ENCODE assay signal across 28 cellular contexts in genomic region chr3:33124638-33125037, GRCh38.
"Had no signal": no experiment of that assay in that cellular context is flagged by ENCODE, and none has a peak within 500 bp of the region (broad histone marks: within the 10 kb centered on the region; RNA-seq: fewer than 3 reads in every experiment).

No MANE protein-coding gene starts in this region.

- H3K9me3 ChIP-seq: adrenal gland, body of pancreas, colonic mucosa, gastroesophageal sphincter, left ventricle myocardium inferior, mucosa of descending colon, right lobe of liver, stomach, tibial artery had no signal

- H3K27me3 ChIP-seq: adrenal gland, body of pancreas, cardiac muscle cell, colonic mucosa, gastroesophageal sphincter, hepatocyte, right lobe of liver, stomach, tibial artery had no signal

- H3K79me2 ChIP-seq: hepatocyte had no signal

- H3K27ac ChIP-seq: adrenal gland, body of pancreas, cardiac muscle cell, colonic mucosa, hepatocyte, left ventricle myocardium inferior, right lobe of liver, SK-N-MC, stomach, tibial artery, VCaP had no signal

- H2AFZ ChIP-seq: hepatocyte had no signal

- H3K4me2 ChIP-seq: hepatocyte had no signal

- H3K4me1 Mint-ChIP-seq: activated CD4-positive, alpha-beta T cell treated with anti-CD3 and anti-CD28 coated beads, Interleukin-2, amount 10 ng/mL, durations not matched to agents 7 days and 5 days had no signal

- H3K4me3 ChIP-seq: adrenal gland, body of pancreas, cardiac muscle cell, colonic mucosa, gastroesophageal sphincter, hepatocyte, left ventricle myocardium inferior, lung, mucosa of descending colon, right lobe of liver, SK-N-MC, stomach, tibial artery had no signal

- ATAC-seq: body of pancreas; gastroesophageal sphincter; mucosa of descending colon; natural killer cell treated with Interleukin-12 subunit alpha and Interleukin-12 subunit beta and Interleukin-15 and Interleukin-18, amount 100 ng/mL, for 72 hours; right lobe of liver had no signal

- H3K27ac Mint-ChIP-seq: activated CD4-positive, alpha-beta T cell treated with anti-CD3 and anti-CD28 coated beads, Interleukin-2, amount 10 ng/mL, durations not matched to agents 7 days and 5 days; natural killer cell treated with Interleukin-12 subunit alpha and Interleukin-12 subunit beta and Interleukin-15 and Interleukin-18, amount 100 ng/mL, for 72 hours; T-helper 1 cell treated with Interleukin-12 subunit alpha and Interleukin-12 subunit beta and Interleukin-4 antibody, amounts not matched to agents 30 μg/mL and 1 μg/mL, for 36 hours had no signal

- H3K27me3 Mint-ChIP-seq: activated CD4-positive, alpha-beta T cell treated with anti-CD3 and anti-CD28 coated beads, Interleukin-2, amount 10 ng/mL, durations not matched to agents 7 days and 5 days; natural killer cell treated with Interleukin-12 subunit alpha and Interleukin-12 subunit beta and Interleukin-15 and Interleukin-18, amount 100 ng/mL, for 72 hours had no signal

- H3K4me1 ChIP-seq: body of pancreas, colonic mucosa, right lobe of liver had no signal

- H3K9me3 Mint-ChIP-seq: activated CD4-positive, alpha-beta T cell treated with anti-CD3 and anti-CD28 coated beads, Interleukin-2, amount 10 ng/mL, durations not matched to agents 7 days and 5 days; natural killer cell treated with Interleukin-12 subunit alpha and Interleukin-12 subunit beta and Interleukin-15 and Interleukin-18, amount 100 ng/mL, for 72 hours; T-helper 1 cell treated with Interleukin-12 subunit alpha and Interleukin-12 subunit beta and Interleukin-4 antibody, amounts not matched to agents 30 μg/mL and 1 μg/mL, for 36 hours had no signal

- H3K4me3 Mint-ChIP-seq: activated CD4-positive, alpha-beta T cell treated with anti-CD3 and anti-CD28 coated beads, Interleukin-2, amount 10 ng/mL, durations not matched to agents 7 days and 5 days; natural killer cell treated with Interleukin-12 subunit alpha and Interleukin-12 subunit beta and Interleukin-15 and Interleukin-18, amount 100 ng/mL, for 72 hours; T-helper 1 cell treated with Interleukin-12 subunit alpha and Interleukin-12 subunit beta and Interleukin-4 antibody, amounts not matched to agents 30 μg/mL and 1 μg/mL, for 36 hours had no signal

- DNase-seq: activated CD4-positive, alpha-beta T cell treated with anti-CD3 and anti-CD28 coated beads, Interleukin-2, amount 10 ng/mL, durations not matched to agents 7 days and 5 days; activated CD8-positive, alpha-beta memory T cell treated with anti-CD3 and anti-CD28 coated beads for 24 hours; activated naive CD4-positive, alpha-beta T cell treated with anti-CD3 and anti-CD28 coated beads, Interleukin-2, amount 50 U/mL, for 16 hours; activated T-cell treated with anti-CD3 and anti-CD28 coated beads, Interleukin-2, amount 50 U/mL, for 1 hour; aorta; body of pancreas; cerebellar nuclear complex; colonic mucosa; effector memory CD4-positive, alpha-beta T cell; erythroblast; left ventricle myocardium inferior; mesendoderm; mucosa of descending colon; stimulated activated CD4-positive, alpha-beta T cell treated with anti-CD3 and anti-CD28 coated beads, Interleukin-4, amount 100 ng/mL, for 1 hour; stomach; T-helper 9 cell; tibial artery had no signal

- FAIRE-seq: TTC549 had no signal
